In genomic region chr7:56106108-56107073, GRCh38 we compare ENCODE assay signal across 8 cellular contexts. TPM values are rescaled to one million over a fixed set of nuclear protein-coding genes. Genes with fewer than 3 reads are reported as not detected.
DNase-seq lines count a peak whose midpoint lies in the region; ATAC-seq and TF ChIP-seq lines count a peak whose summit lies in the region.

CHCHD2 (minus strand) TSS chr7:56106476; CDS start chr7:56106413, 63 bp downstream.

- peaks cover 3% of the 10 kb centered on the region for H3K36me3 ChIP-seq in Caco-2 (ENCODE audit: control insufficient read depth, insufficient read depth, low read length)
- peaks cover 18% of the 10 kb centered on the region for H3K36me3 ChIP-seq in HUES48 (ENCODE audit: control insufficient read depth, insufficient read depth, low read length)
- H3K36me3 ChIP-seq in NT2/D1 (ENCODE audit: insufficient read depth, insufficient read length, low read length) = peaks cover 41% of the 10 kb centered on the region

- H3K4me1 ChIP-seq in Caco-2 (no peaks in the 10 kb centered on the region), HUES48 (ENCODE audit: control insufficient read depth, insufficient read depth, low read length) (no peaks in the 10 kb centered on the region), NT2/D1 (ENCODE audit: insufficient read depth, insufficient read length) (no peaks in the 10 kb centered on the region)

- H3K4me3 ChIP-seq in Caco-2 (ENCODE audit: low read depth, low read length) (peak within 1 kb of the TSS; percentile 81), HUES48 (ENCODE audit: low read depth, low read length) (peak within 1 kb of the TSS; percentile 87), NT2/D1 (ENCODE audit: insufficient read length, low read depth) (peak within 1 kb of the TSS; percentile 91)

- no peaks in the 10 kb centered on the region for H3K27me3 ChIP-seq in Caco-2 (replicated peaks; ENCODE audit: control insufficient read depth, insufficient read depth, low read length)
- H3K27me3 ChIP-seq in HUES48 (ENCODE audit: control insufficient read depth, insufficient read depth, low read length) = no peaks in the 10 kb centered on the region
- no peaks in the 10 kb centered on the region for H3K27me3 ChIP-seq in NT2/D1 (ENCODE audit: insufficient read depth, insufficient read length)

- TF ChIP-seq CTCF in Caco-2 (IDR thresholded peaks at IDR 0.05; ENCODE audit: insufficient read depth in 1 of 2, low read depth in 1 of 2, low read length in 1 of 2, severe bottlenecking in 1 of 2, unreplicated experiment in 1 of 2) (no peak), mesothelial cell of epicardium (IDR thresholded peaks at IDR 0.05; ENCODE audit: unreplicated experiment) (no peak)

- DNase-seq in Caco-2 = peak; percentile 94 to 97
- DNase-seq in NT2/D1 (ENCODE audit: low read depth, low spot score) = peak; percentile 99
- peak; percentile 39 to 78 (median 70) for DNase-seq in activated CD8-positive, alpha-beta memory T cell treated with anti-CD3 and anti-CD28 coated beads for 48 hours (ENCODE audit: low read depth in 2 of 3, low spot score in 2 of 3)
- peak; percentile 88 to 91 (median 90) for DNase-seq in effector memory CD8-positive, alpha-beta T cell
- peak; percentile 81 to 84 for DNase-seq in mesothelial cell of epicardium (ENCODE audit: low spot score in 2 of 2, unreplicated experiment in 2 of 2)
- DNase-seq in stimulated activated CD8-positive, alpha-beta memory T cell treated with anti-CD3 and anti-CD28 coated beads, Interleukin-15, amount 100 ng/mL, for 48 hours (ENCODE audit: low read depth in 2 of 2) = peak; percentile 86 to 93

- intact Hi-C loops in Caco-2 (cut with micrococcal nuclease; ENCODE audit: unreplicated experiment) = no loop called here

- H3K27ac ChIP-seq in HUES48 (ENCODE audit: low read depth, low read length) = peak within 1 kb of the TSS; percentile 82

- H3K9me3 Mint-ChIP-seq in Caco-2 (ENCODE audit: unreplicated experiment) (no peaks in the 10 kb centered on the region), mesothelial cell of epicardium (peaks cover 7% of the 10 kb centered on the region)
- no peaks in the 10 kb centered on the region for H3K9me3 Mint-ChIP-seq in effector memory CD8-positive, alpha-beta T cell

- H3K27ac Mint-ChIP-seq in Caco-2 (ENCODE audit: unreplicated experiment) = peak within 1 kb of the TSS; percentile 97
- H3K27ac Mint-ChIP-seq in effector memory CD8-positive, alpha-beta T cell = peak within 1 kb of the TSS; percentile 98 to 99
- H3K27ac Mint-ChIP-seq in mesothelial cell of epicardium = peak within 1 kb of the TSS; percentile 98

- H3K27me3 Mint-ChIP-seq in Caco-2 (ENCODE audit: insufficient read depth, unreplicated experiment) (no peaks in the 10 kb centered on the region), mesothelial cell of epicardium (ENCODE audit: low read depth) (peaks cover 4% of the 10 kb centered on the region)
- no peaks in the 10 kb centered on the region for H3K27me3 Mint-ChIP-seq in effector memory CD8-positive, alpha-beta T cell

- H3K4me1 Mint-ChIP-seq in Caco-2 (ENCODE audit: low read depth, unreplicated experiment) = peaks cover 9% of the 10 kb centered on the region
- H3K4me1 Mint-ChIP-seq in effector memory CD8-positive, alpha-beta T cell (ENCODE audit: low read depth in 2 of 2) = peaks cover 16 to 21% of the 10 kb centered on the region in 2 donors
- H3K4me1 Mint-ChIP-seq in mesothelial cell of epicardium = peaks cover 15% of the 10 kb centered on the region

- H3K9ac ChIP-seq in HUES48 (ENCODE audit: low read depth, low read length) = peak within 1 kb of the TSS; percentile 72
- peak within 1 kb of the TSS; percentile 85 for H3K9ac ChIP-seq in NT2/D1 (ENCODE audit: insufficient read length, low read depth)

- CTCF ChIA-PET in Caco-2 (lab: Charles Lee) = interaction anchor here (0.6 to 0.9 kb wide), 3 partner anchors 55 to 142 kb away, joined by 3 to 7 read pairs (median 3); partner anchors contain the start of genes NIPSNAP2 and PSPH

- BruUV-seq in Caco-2 (replicated peaks; lab: Mats Ljungman, UMichigan) = TSS peak; percentile 99

- H3K9me3 ChIP-seq in Caco-2 (no peaks in the 10 kb centered on the region), HUES48 (ENCODE audit: control insufficient read depth, insufficient read depth, low read length) (peaks cover 29% of the 10 kb centered on the region), NT2/D1 (ENCODE audit: insufficient read depth, low read length) (no peaks in the 10 kb centered on the region)

- peak; percentile 100 for ATAC-seq in GM21390 (IDR thresholded peaks at IDR 0.05; ENCODE audit: unreplicated experiment)
- ATAC-seq in effector memory CD8-positive, alpha-beta T cell (replicated peaks) = peak; percentile 97

- POLR2A ChIA-PET in Caco-2 (lab: Charles Lee) = interaction anchor here (0.5 to 1.4 kb wide), 6 partner anchors 55 to 373 kb away, joined by 3 to 9 read pairs (median 6); partner anchors contain the start of genes CCT6A and PSPH

- H3K4me3 Mint-ChIP-seq in Caco-2 (ENCODE audit: unreplicated experiment) = peak within 1 kb of the TSS; percentile 95
- peak within 1 kb of the TSS; percentile 96 to 98 for H3K4me3 Mint-ChIP-seq in effector memory CD8-positive, alpha-beta T cell
- H3K4me3 Mint-ChIP-seq in mesothelial cell of epicardium = peak within 1 kb of the TSS; percentile 95

- peaks cover 50% of the 10 kb centered on the region for H3K36me3 Mint-ChIP-seq in Caco-2 (ENCODE audit: insufficient read depth, unreplicated experiment)
- peaks cover 50% of the 10 kb centered on the region for H3K36me3 Mint-ChIP-seq in effector memory CD8-positive, alpha-beta T cell (ENCODE audit: insufficient read depth)
- H3K36me3 Mint-ChIP-seq in mesothelial cell of epicardium = peaks cover 13% of the 10 kb centered on the region

RNA-seq across cellular contexts. Expression of gene CHCHD2, which starts in this region (rescaled TPM):
- 454 and 459 TPM in 2 replicates for total RNA-seq in Caco-2 (2022)
- total RNA-seq in mesothelial cell of epicardium = 195 to 215 TPM (median 214 TPM) in 3 replicates

Comparison
In these comparisons a context has a peak if more than half of its experiments do, and no peak if none do; other contexts are left out.
1. Peak in every context shown above with its lines: DNase-seq, ATAC-seq, H3K4me3 ChIP-seq and H3K27ac ChIP-seq.